8 cellular contexts compared by ENCODE assay signal in the genomic region with DNA sequence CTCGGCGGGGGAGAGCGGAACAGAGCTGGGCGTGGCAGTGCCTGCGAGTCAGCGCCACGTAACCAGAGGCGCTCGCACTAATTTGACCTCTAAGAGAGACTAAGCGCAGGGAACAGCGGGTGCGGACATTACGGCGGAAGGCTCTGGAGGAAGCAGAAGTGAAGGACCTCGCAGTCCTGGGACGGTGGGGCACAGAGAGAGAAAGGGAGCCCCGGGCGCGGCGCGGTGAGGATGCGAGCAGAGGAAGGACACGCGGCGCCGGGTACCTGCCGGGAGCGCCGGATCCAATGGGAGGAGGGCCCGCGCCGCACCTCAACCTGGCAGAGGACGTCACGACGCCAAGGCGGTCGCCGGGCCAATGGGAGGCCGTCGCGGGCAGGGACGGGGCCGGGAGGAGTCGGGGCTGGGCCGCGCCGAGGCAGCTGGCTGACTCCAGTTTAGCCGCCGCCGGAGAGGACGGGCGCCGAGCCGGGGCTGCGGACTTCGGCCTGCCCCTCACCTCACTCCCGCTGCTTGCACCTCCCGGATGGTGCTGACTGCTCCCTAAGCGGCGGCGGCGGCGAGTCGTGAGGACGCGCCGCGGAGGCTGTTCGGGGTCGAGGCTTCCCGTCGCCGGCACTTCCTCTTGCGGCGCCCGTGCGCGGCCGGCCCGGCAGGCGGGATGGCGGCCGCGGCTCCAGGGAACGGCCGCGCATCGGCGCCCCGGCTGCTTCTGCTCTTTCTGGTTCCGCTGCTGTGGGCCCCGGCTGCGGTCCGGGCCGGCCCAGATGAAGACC. TPM values are rescaled to one million over a fixed set of nuclear protein-coding genes. Genes with fewer than 3 reads are reported as not detected.
DNase-seq lines count a peak whose midpoint lies in the region; ATAC-seq and TF ChIP-seq lines count a peak whose summit lies in the region.

A gene with protein sequence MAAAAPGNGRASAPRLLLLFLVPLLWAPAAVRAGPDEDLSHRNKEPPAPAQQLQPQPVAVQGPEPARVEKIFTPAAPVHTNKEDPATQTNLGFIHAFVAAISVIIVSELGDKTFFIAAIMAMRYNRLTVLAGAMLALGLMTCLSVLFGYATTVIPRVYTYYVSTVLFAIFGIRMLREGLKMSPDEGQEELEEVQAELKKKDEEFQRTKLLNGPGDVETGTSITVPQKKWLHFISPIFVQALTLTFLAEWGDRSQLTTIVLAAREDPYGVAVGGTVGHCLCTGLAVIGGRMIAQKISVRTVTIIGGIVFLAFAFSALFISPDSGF (plus strand): TSS at position 429 of the 776 bp plus-strand sequence. CDS start 233 bp downstream, at position 662.

- H3K36me3 Mint-ChIP-seq in activated T-cell treated with anti-CD3 and anti-CD28 coated beads, Interleukin-2, amount 50 U/mL, for 24 hours (ENCODE audit: low read depth) = peaks cover 38% of the 10 kb centered on the region

- H3K4me1 Mint-ChIP-seq in activated T-cell treated with anti-CD3 and anti-CD28 coated beads, Interleukin-2, amount 50 U/mL, for 24 hours (ENCODE audit: low read depth) = peaks cover 35% of the 10 kb centered on the region

- in situ Hi-C loops in KBM-7 (cut with MboI; ENCODE audit: low pct_unique_long_range_greater_than_20kb, low sequenced_read_pairs) = no loop called here

- TF ChIP-seq POLR2A in erythroblast (IDR thresholded peaks at IDR 0.05; ENCODE audit: low read length) = peak; percentile 98

- H3K27me3 ChIP-seq in mucosa of stomach (ENCODE audit: control insufficient read depth, insufficient read depth, low read length) = no peaks in the 10 kb centered on the region

- peak within 1 kb of the TSS; percentile 70 for H3K4me3 ChIP-seq in mucosa of stomach (ENCODE audit: low read length)

- peak within 1 kb of the TSS; percentile 98 for H3K27ac Mint-ChIP-seq in activated T-cell treated with anti-CD3 and anti-CD28 coated beads, Interleukin-2, amount 50 U/mL, for 24 hours

- H3K4me3 Mint-ChIP-seq in activated T-cell treated with anti-CD3 and anti-CD28 coated beads, Interleukin-2, amount 50 U/mL, for 24 hours = peak within 1 kb of the TSS; percentile 91

- H3K27me3 Mint-ChIP-seq in activated T-cell treated with anti-CD3 and anti-CD28 coated beads, Interleukin-2, amount 50 U/mL, for 24 hours = no peaks in the 10 kb centered on the region

- peaks cover 53% of the 10 kb centered on the region for H3K4me1 ChIP-seq in mucosa of stomach (ENCODE audit: control insufficient read depth, insufficient read depth, low read length)

- peak; percentile 94 for DNase-seq in DMS53 (lab: John Stamatoyannopoulos, UW)
- peak; percentile 92 for DNase-seq in KBM-7
- DNase-seq in activated T-cell treated with anti-CD3 and anti-CD28 coated beads, Interleukin-2, amount 50 U/mL, for 24 hours = peak; percentile 93
- DNase-seq in erythroblast (lab: John Stamatoyannopoulos, UW) = peak; percentile 92 to 95
- DNase-seq in stimulated activated CD8-positive, alpha-beta memory T cell treated with anti-CD3 and anti-CD28 coated beads, Interleukin-7, amount 100 ng/mL, for 1 hour (ENCODE audit: low read depth in 2 of 2) = peak; percentile 73 to 76

- no peaks in the 10 kb centered on the region for H3K36me3 ChIP-seq in mucosa of stomach (ENCODE audit: control insufficient read depth, insufficient read depth, low read length)

- no peaks in the 10 kb centered on the region for H3K9me3 Mint-ChIP-seq in activated T-cell treated with anti-CD3 and anti-CD28 coated beads, Interleukin-2, amount 50 U/mL, for 24 hours

- peak within 1 kb of the TSS; percentile 95 for H3K9ac ChIP-seq in mucosa of stomach (ENCODE audit: low read length)

- ATAC-seq in GM21723 (IDR thresholded peaks at IDR 0.05; ENCODE audit: unreplicated experiment) = peak; percentile 93

- no peaks in the 10 kb centered on the region for H3K9me3 ChIP-seq in mucosa of stomach (ENCODE audit: control insufficient read depth, low read length)

TF ChIP-seq in PFSK-1, 5 proteins besides CTCF, POLR2A, EP300 and RAD21:
- TF ChIP-seq TAF1 (IDR thresholded peaks at IDR 0.05; ENCODE audit: borderline replicate concordance, insufficient read depth, low read length) (peak; percentile 74), SIN3A (IDR thresholded peaks at IDR 0.05; ENCODE audit: borderline replicate concordance, insufficient read depth, low read length) (peak; percentile 19; the same call in 1 of the 2 replicates), FOXP2 (optimal IDR thresholded peaks at IDR 0.05; ENCODE audit: borderline replicate concordance, extremely low read depth, extremely low read length, insufficient read depth) (peak; percentile 29), POLR2AphosphoS5 (IDR thresholded peaks at IDR 0.05; ENCODE audit: low read depth, low read length) (peak; percentile 80)
- TF ChIP-seq, protein P1, sequence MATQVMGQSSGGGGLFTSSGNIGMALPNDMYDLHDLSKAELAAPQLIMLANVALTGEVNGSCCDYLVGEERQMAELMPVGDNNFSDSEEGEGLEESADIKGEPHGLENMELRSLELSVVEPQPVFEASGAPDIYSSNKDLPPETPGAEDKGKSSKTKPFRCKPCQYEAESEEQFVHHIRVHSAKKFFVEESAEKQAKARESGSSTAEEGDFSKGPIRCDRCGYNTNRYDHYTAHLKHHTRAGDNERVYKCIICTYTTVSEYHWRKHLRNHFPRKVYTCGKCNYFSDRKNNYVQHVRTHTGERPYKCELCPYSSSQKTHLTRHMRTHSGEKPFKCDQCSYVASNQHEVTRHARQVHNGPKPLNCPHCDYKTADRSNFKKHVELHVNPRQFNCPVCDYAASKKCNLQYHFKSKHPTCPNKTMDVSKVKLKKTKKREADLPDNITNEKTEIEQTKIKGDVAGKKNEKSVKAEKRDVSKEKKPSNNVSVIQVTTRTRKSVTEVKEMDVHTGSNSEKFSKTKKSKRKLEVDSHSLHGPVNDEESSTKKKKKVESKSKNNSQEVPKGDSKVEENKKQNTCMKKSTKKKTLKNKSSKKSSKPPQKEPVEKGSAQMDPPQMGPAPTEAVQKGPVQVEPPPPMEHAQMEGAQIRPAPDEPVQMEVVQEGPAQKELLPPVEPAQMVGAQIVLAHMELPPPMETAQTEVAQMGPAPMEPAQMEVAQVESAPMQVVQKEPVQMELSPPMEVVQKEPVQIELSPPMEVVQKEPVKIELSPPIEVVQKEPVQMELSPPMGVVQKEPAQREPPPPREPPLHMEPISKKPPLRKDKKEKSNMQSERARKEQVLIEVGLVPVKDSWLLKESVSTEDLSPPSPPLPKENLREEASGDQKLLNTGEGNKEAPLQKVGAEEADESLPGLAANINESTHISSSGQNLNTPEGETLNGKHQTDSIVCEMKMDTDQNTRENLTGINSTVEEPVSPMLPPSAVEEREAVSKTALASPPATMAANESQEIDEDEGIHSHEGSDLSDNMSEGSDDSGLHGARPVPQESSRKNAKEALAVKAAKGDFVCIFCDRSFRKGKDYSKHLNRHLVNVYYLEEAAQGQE (IDR thresholded peaks at IDR 0.05; ENCODE audit: insufficient read depth in 1 of 2, low read depth in 2 of 2, low read length in 2 of 2) = no peak
TF ChIP-seq in PFSK-1: peak in this region for 4.

RNA-seq across cellular contexts. Expression of the gene that starts here (rescaled TPM):
- polyA plus RNA-seq in PFSK-1 (2012; ENCODE audit: insufficient read length, low read depth) = 42.0 TPM

Comparison
In these comparisons a context has a peak if more than half of its experiments do, and no peak if none do; other contexts are left out.
1. Peak in every context shown above with its lines: DNase-seq, ATAC-seq and H3K4me3 ChIP-seq.